ENCODE assay signal across 8 cellular contexts in the genomic region with DNA sequence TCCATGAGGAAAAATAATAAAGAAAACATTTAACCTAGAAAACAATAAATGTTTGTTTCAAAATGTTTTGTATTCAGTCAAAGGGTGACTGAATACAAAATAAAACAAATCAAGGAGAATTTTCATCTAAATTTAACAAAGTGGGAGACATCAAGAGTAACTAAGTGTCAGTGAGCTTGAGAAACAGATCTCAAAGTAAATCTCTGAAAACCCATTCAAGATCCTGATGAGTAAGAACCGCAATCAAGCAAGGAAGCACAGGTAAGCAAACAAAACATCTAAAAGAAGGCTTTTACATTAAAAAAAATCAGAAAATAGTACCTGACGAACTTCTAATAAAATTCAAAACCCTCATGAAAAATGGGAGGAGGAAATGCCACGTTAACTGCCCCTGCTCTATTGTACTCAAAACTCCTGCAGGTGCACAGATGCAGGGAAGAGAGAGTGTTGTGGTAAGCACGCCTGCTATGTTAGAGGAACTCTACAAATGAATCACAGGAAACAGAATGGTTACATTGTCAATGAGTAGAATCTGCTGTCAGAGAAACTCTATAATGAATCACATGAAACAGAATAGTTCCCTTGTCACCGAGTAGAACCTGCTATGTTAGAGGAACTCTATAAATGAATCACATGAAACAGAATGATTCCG.
A peak's percentile ranks its signal among the peaks of the same experiment; 100 is the strongest.
DNase-seq lines count a peak whose midpoint lies in the region; ATAC-seq and TF ChIP-seq lines count a peak whose summit lies in the region.
"Not testable (repeated sequence)": the region's sequence is repeated elsewhere in the genome, so short reads cannot be mapped to it uniquely, and the experiment has no call there.

No MANE protein-coding gene starts in this region.

- not testable (repeated sequence) for H3K27ac ChIP-seq in BLaER1; naive thymus-derived CD4-positive, alpha-beta T cell (ENCODE audit: low read depth, low read length)
- peak overlapping the region; percentile 75 for H3K27ac ChIP-seq in OCI-LY3 (ENCODE audit: low read length)

- not testable (repeated sequence) for H3K27me3 ChIP-seq in BLaER1; OCI-LY3 (ENCODE audit: low read depth, low read length); naive thymus-derived CD4-positive, alpha-beta T cell (ENCODE audit: control insufficient read depth in 2 of 2, insufficient read depth in 2 of 2, low read length in 2 of 2)

- H3K9me3 ChIP-seq in BLaER1; OCI-LY3 (ENCODE audit: insufficient read depth, low read length); naive thymus-derived CD4-positive, alpha-beta T cell (ENCODE audit: control insufficient read depth in 2 of 3, low read length in 3 of 3): not testable (repeated sequence)

- intact Hi-C loops in naive thymus-derived CD4-positive, alpha-beta T cell (cut with micrococcal nuclease): not testable (repeated sequence)

- H3K79me2 ChIP-seq in OCI-LY3 (ENCODE audit: low read length): not testable (repeated sequence)

- not testable (repeated sequence) for H4K20me1 ChIP-seq in BLaER1; OCI-LY3 (ENCODE audit: insufficient read depth, low read length)

- POLR2A ChIA-PET in naive thymus-derived CD4-positive, alpha-beta T cell (lab: Charles Lee): not testable (repeated sequence)

- TF ChIP-seq CTCF in OCI-LY3 (IDR thresholded peaks at IDR 0.05; ENCODE audit: low read depth, low read length): not testable (repeated sequence)

- H3K4me3 ChIP-seq in BLaER1; OCI-LY3 (ENCODE audit: low read length); naive thymus-derived CD4-positive, alpha-beta T cell (ENCODE audit: low read length): not testable (repeated sequence)

- ATAC-seq in GM18858 (IDR thresholded peaks at IDR 0.05; ENCODE audit: unreplicated experiment): peak; percentile 87
- ATAC-seq in GM21619 (IDR thresholded peaks at IDR 0.05; ENCODE audit: unreplicated experiment): peak; percentile 92
- ATAC-seq in HG03045 (IDR thresholded peaks at IDR 0.05; ENCODE audit: unreplicated experiment): peak; percentile 57
- ATAC-seq in HG03575 (IDR thresholded peaks at IDR 0.05; ENCODE audit: extremely low read depth, insufficient number of reproducible peaks, low FRiP score, unreplicated experiment): peak; percentile 75
- peak; percentile 85 for ATAC-seq in activated CD8-positive, alpha-beta memory T cell treated with anti-CD3 and anti-CD28 coated beads, Interleukin-2, amount 10 ng/mL, durations not matched to agents 7 days and 5 days
- peak; percentile 87 for ATAC-seq in naive thymus-derived CD4-positive, alpha-beta T cell

- H3K36me3 ChIP-seq in BLaER1; OCI-LY3 (replicated peaks; ENCODE audit: low read depth, low read length); naive thymus-derived CD4-positive, alpha-beta T cell (ENCODE audit: control insufficient read depth in 2 of 3, insufficient read depth in 3 of 3, low read length in 3 of 3): not testable (repeated sequence)

- not testable (repeated sequence) for H3K27me3 Mint-ChIP-seq in activated CD8-positive, alpha-beta memory T cell treated with anti-CD3 and anti-CD28 coated beads, Interleukin-2, amount 10 ng/mL, durations not matched to agents 7 days and 5 days; naive thymus-derived CD4-positive, alpha-beta T cell

- not testable (repeated sequence) for H2AFZ ChIP-seq in OCI-LY3 (ENCODE audit: low read depth, low read length)

- H3K4me2 ChIP-seq in BLaER1: peak overlapping the region; percentile 28
- not testable (repeated sequence) for H3K4me2 ChIP-seq in OCI-LY3 (ENCODE audit: low read length)

- H3K36me3 Mint-ChIP-seq in activated CD8-positive, alpha-beta memory T cell treated with anti-CD3 and anti-CD28 coated beads, Interleukin-2, amount 10 ng/mL, durations not matched to agents 7 days and 5 days; naive thymus-derived CD4-positive, alpha-beta T cell: not testable (repeated sequence)

- DNase-seq in activated CD8-positive, alpha-beta memory T cell treated with anti-CD3 and anti-CD28 coated beads, Interleukin-2, amount 10 ng/mL, durations not matched to agents 7 days and 5 days: peak; percentile 41
- not testable (repeated sequence) for DNase-seq in naive thymus-derived CD4-positive, alpha-beta T cell

- peak overlapping the region; percentile 49 for H3K27ac Mint-ChIP-seq in activated CD8-positive, alpha-beta memory T cell treated with anti-CD3 and anti-CD28 coated beads, Interleukin-2, amount 10 ng/mL, durations not matched to agents 7 days and 5 days
- peak overlapping the region in 1 of 9 donors; percentile 65 for H3K27ac Mint-ChIP-seq in naive thymus-derived CD4-positive, alpha-beta T cell

- peaks cover 10% of the 10 kb centered on the region for H3K4me1 Mint-ChIP-seq in activated CD8-positive, alpha-beta memory T cell treated with anti-CD3 and anti-CD28 coated beads, Interleukin-2, amount 10 ng/mL, durations not matched to agents 7 days and 5 days
- not testable (repeated sequence) for H3K4me1 Mint-ChIP-seq in naive thymus-derived CD4-positive, alpha-beta T cell

- not testable (repeated sequence) for H3K9me3 Mint-ChIP-seq in activated CD8-positive, alpha-beta memory T cell treated with anti-CD3 and anti-CD28 coated beads, Interleukin-2, amount 10 ng/mL, durations not matched to agents 7 days and 5 days (ENCODE audit: low read depth)
- peaks cover 0 to 10% (median 0%) of the 10 kb centered on the region in 11 donors for H3K9me3 Mint-ChIP-seq in naive thymus-derived CD4-positive, alpha-beta T cell

- not testable (repeated sequence) for H3K9ac ChIP-seq in BLaER1; OCI-LY3 (ENCODE audit: low read length)

- CTCF ChIA-PET in activated CD8-positive, alpha-beta memory T cell treated with anti-CD3 and anti-CD28 coated beads, Interleukin-2, amount 10 ng/mL, durations not matched to agents 7 days and 5 days (lab: Charles Lee); naive thymus-derived CD4-positive, alpha-beta T cell (lab: Charles Lee): not testable (repeated sequence)

- not testable (repeated sequence) for H3K4me1 ChIP-seq in BLaER1; OCI-LY3 (ENCODE audit: low read length); naive thymus-derived CD4-positive, alpha-beta T cell (ENCODE audit: control insufficient read depth in 2 of 2, insufficient read depth in 2 of 2, low read length in 2 of 2)

- not testable (repeated sequence) for H3K4me3 Mint-ChIP-seq in activated CD8-positive, alpha-beta memory T cell treated with anti-CD3 and anti-CD28 coated beads, Interleukin-2, amount 10 ng/mL, durations not matched to agents 7 days and 5 days
- peak overlapping the region in 1 of 10 donors; percentile 48 for H3K4me3 Mint-ChIP-seq in naive thymus-derived CD4-positive, alpha-beta T cell
